ENCODE assay signal across 1 cellular context in genomic region chr22:23242473-23243001, GRCh38.
TF ChIP-seq lines count a peak whose summit lies in the region.

No MANE protein-coding gene starts in this region.

TF ChIP-seq in K562, 482 proteins besides CTCF, POLR2A, EP300 and RAD21 (continued from another document):
- 0 out of 4 replicates have a peak, but pooled peaks of 1 of the 2 experiments have one; percentile 78 for TF ChIP-seq MLX (CRISPR knock-in tag; conservative IDR thresholded peaks at IDR 0.05)
- TF ChIP-seq STAT6 (CRISPR knock-in tag; IDR thresholded peaks at IDR 0.05) = peak; percentile 49
- no peak for TF ChIP-seq SAFB (IDR thresholded peaks at IDR 0.05; ENCODE audit: borderline replicate concordance, low read depth, low read length)
- no peak for TF ChIP-seq BMI1 (IDR thresholded peaks at IDR 0.05; ENCODE audit: low read length)
